Comparison of ENCODE assay signal across 33 cellular contexts in the genomic region with DNA sequence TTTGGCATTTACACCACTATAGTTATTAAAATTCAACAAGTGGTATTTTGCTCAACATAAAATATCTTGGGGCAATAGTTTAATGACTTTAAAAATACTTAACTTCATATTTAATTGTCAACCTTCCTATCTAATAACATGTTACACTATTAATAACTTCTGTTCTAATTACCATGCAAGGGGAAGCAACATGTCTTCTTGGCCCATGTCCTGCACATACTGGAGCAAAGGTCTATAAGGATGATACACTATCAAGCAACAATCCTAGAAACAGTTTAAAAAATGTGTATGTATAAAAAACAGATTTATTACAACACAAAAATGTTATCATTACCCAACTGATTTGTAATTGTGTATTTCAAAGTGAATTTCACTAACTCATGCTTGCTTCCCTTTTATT. TPM values are rescaled to one million over a fixed set of nuclear protein-coding genes. Genes with fewer than 3 reads are reported as not detected.
"Had no signal": no experiment of that assay in that cellular context is flagged by ENCODE, and none has a peak within 500 bp of the region (broad histone marks: within the 10 kb centered on the region; RNA-seq: fewer than 3 reads in every experiment).

No MANE protein-coding gene starts in this region.

- H3K36me3 ChIP-seq: uterus had no signal

- H3K27me3 ChIP-seq: neutrophil, pancreas, spleen, suprapubic skin, testis, tibial artery, transverse colon, upper lobe of right lung, uterus had no signal

- H3K4me3 ChIP-seq: pancreas, prostate gland, skin epidermis, smooth muscle cell, spleen, suprapubic skin, testis, tibial artery, transverse colon, upper lobe of right lung, uterus had no signal

- H3K27ac ChIP-seq: neutrophil, pancreas, prostate gland, skin epidermis, spleen, suprapubic skin, testis, tibial artery, transverse colon, upper lobe of right lung, uterus had no signal

- H3K4me2 ChIP-seq: smooth muscle cell had no signal

- H3K4me1 ChIP-seq: pancreas, prostate gland, spleen, suprapubic skin, testis, tibial artery, transverse colon, upper lobe of right lung, uterus had no signal

- ATAC-seq: naive thymus-derived CD8-positive, alpha-beta T cell; natural killer cell treated with Interleukin-12 subunit alpha and Interleukin-12 subunit beta and Interleukin-15 and Interleukin-18, amount 100 ng/mL, for 72 hours; pancreas; right cardiac atrium; sciatic nerve; stimulated activated memory B cell treated with anti-CD40 and anti-IgM and Interleukin-4, amounts not matched to agents 10 μg/mL and 1 μg/mL and 100 μg/mL, for 72 hours; stimulated activated naive CD8-positive, alpha-beta T cell treated with anti-CD3 and anti-CD28 coated beads, Interleukin-15, amount 100 ng/mL, for 72 hours; stimulated activated naive CD8-positive, alpha-beta T cell treated with anti-CD3 and anti-CD28 coated beads, Interleukin-15, Interleukin-2, amounts not matched to agents 100 U/mL and 50 U/mL, for 24 hours; upper lobe of right lung had no signal

- H3K9me3 ChIP-seq: neutrophil, pancreas, prostate gland, suprapubic skin, testis, tibial artery, transverse colon, upper lobe of right lung had no signal

- DNase-seq: naive thymus-derived CD8-positive, alpha-beta T cell; nephron progenitor cell; nucleus accumbens; pancreas; right cardiac atrium; spleen; stimulated activated CD4-positive, alpha-beta T cell treated with anti-CD3 and anti-CD28 coated beads, Interleukin-12 subunit alpha, Interleukin-12 subunit beta, amount 100 ng/mL, for 4 hours; stimulated activated CD4-positive, alpha-beta T cell treated with anti-CD3 and anti-CD28 coated beads, Interleukin-1b, Interleukin-23, amount 100 ng/mL, for 48 hours; stimulated activated CD4-positive, alpha-beta T cell treated with anti-CD3 and anti-CD28 coated beads, Interleukin-4, amount 100 ng/mL, for 1 hour; stimulated activated CD4-positive, alpha-beta T cell treated with anti-CD3 and anti-CD28 coated beads, Interleukin-4, amount 100 ng/mL, for 4 hours; stimulated activated CD8-positive, alpha-beta memory T cell treated with anti-CD3 and anti-CD28 coated beads, Interleukin-4, amount 100 ng/mL, for 48 hours; stimulated activated naive CD4-positive, alpha-beta T cell; stimulated activated naive CD8-positive, alpha-beta T cell treated with anti-CD3 and anti-CD28 coated beads, Interleukin-15, amount 100 ng/mL, for 72 hours; stimulated activated naive CD8-positive, alpha-beta T cell treated with anti-CD3 and anti-CD28 coated beads, Interleukin-15, Interleukin-2, amounts not matched to agents 100 U/mL and 50 U/mL, for 24 hours; substantia nigra; testis; tibial artery; transverse colon; upper lobe of right lung; uterus had no signal

RNA-seq across cellular contexts. Expression of gene PRDM13, which starts 56.6 kb away (rescaled TPM):
- total RNA-seq: naive thymus-derived CD8-positive, alpha-beta T cell; natural killer cell treated with Interleukin-12 subunit alpha and Interleukin-12 subunit beta and Interleukin-15 and Interleukin-18, amount 100 ng/mL, for 72 hours; omental fat pad; osteocyte; posterior vena cava; renal cortical epithelial cell; right cardiac atrium; sciatic nerve; smooth muscle cell; spleen; suprapubic skin; transverse colon; upper lobe of right lung; urinary bladder; uterus had no signal
- polyA plus RNA-seq: naive thymus-derived CD8-positive, alpha-beta T cell; pancreas; right cardiac atrium; smooth muscle cell; urinary bladder had no signal
